Comparison of ENCODE assay signal across 8 cellular contexts in genomic region chr6:43308101-43308989, GRCh38. TPM values are rescaled to one million over a fixed set of nuclear protein-coding genes. Genes with fewer than 3 reads are reported as not detected.
A peak's percentile ranks its signal among the peaks of the same experiment; 100 is the strongest.
DNase-seq lines count a peak whose midpoint lies in the region; ATAC-seq and TF ChIP-seq lines count a peak whose summit lies in the region.

A gene with protein sequence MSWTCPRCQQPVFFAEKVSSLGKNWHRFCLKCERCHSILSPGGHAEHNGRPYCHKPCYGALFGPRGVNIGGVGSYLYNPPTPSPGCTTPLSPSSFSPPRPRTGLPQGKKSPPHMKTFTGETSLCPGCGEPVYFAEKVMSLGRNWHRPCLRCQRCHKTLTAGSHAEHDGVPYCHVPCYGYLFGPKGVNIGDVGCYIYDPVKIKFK (minus strand): TSS chr6:43308826. CDS start chr6:43308792, 34 bp downstream.

- peaks cover 3 to 12% (median 8%) of the 10 kb centered on the region in 4 donors for H3K4me1 Mint-ChIP-seq in CD4-positive, alpha-beta memory T cell
- H3K4me1 Mint-ChIP-seq in activated T-helper 17 cell treated with anti-CD3 and anti-CD28 coated beads, Interleukin-2, amount 50 U/mL, for 72 hours, result no peaks in the 10 kb centered on the region
- H3K4me1 Mint-ChIP-seq in progenitor cell of endocrine pancreas (ENCODE audit: low read depth), result no peaks in the 10 kb centered on the region

- intact Hi-C loops in CD4-positive, alpha-beta memory T cell (cut with micrococcal nuclease), result loop anchor here (1.0 to 2.0 kb wide), 3 partner anchors 26 to 198 kb away; no protein-coding TSS in a partner anchor

- CTCF ChIA-PET in CD4-positive, alpha-beta memory T cell (lab: Charles Lee; ENCODE audit: partially characterized antibody), result interaction anchor here (0.7 to 3.6 kb wide), 20 partner anchors 9 to 196 kb away, joined by 3 to 49 read pairs (median 4); partner anchors contain the start of genes TJAP1 and ZNF318

- peak within 1 kb of the TSS; percentile 42 to 43 for H3K4me3 ChIP-seq in CD4-positive, alpha-beta memory T cell (ENCODE audit: low read length in 2 of 2)

- peaks cover 14% of the 10 kb centered on the region for H3K4me1 ChIP-seq in CD4-positive, alpha-beta memory T cell (ENCODE audit: insufficient read depth, low read length)

- H3K27me3 ChIP-seq in CD4-positive, alpha-beta memory T cell (ENCODE audit: insufficient read depth, low read length), result no peaks in the 10 kb centered on the region

- DNase-seq in CD4-positive, alpha-beta memory T cell, result peak; percentile 42 to 63 (median 46)
- DNase-seq in NCI-H2227 treated with DMSO at 0.1 percent for 48 hours (lab: John Stamatoyannopoulos, UW) (peak; percentile 7), glomerular visceral epithelial cell (ENCODE audit: extremely low spot score) (peak; percentile 37), progenitor cell of endocrine pancreas (ENCODE audit: low spot score, unreplicated experiment) (no peak)

- H3K4me3 Mint-ChIP-seq in CD4-positive, alpha-beta memory T cell, result peak within 1 kb of the TSS; percentile 75 to 89 (median 84)
- H3K4me3 Mint-ChIP-seq in activated T-helper 17 cell treated with anti-CD3 and anti-CD28 coated beads, Interleukin-2, amount 50 U/mL, for 72 hours, result peak within 1 kb of the TSS; percentile 82
- H3K4me3 Mint-ChIP-seq in progenitor cell of endocrine pancreas (ENCODE audit: low read depth), result peak within 1 kb of the TSS; percentile 64

- H3K36me3 Mint-ChIP-seq in CD4-positive, alpha-beta memory T cell, result peaks cover 0 to 4% of the 10 kb centered on the region in 2 donors
- H3K36me3 Mint-ChIP-seq in activated T-helper 17 cell treated with anti-CD3 and anti-CD28 coated beads, Interleukin-2, amount 50 U/mL, for 72 hours (ENCODE audit: low read depth), result no peaks in the 10 kb centered on the region
- H3K36me3 Mint-ChIP-seq in progenitor cell of endocrine pancreas (ENCODE audit: insufficient read depth), result no peaks in the 10 kb centered on the region

- no peaks in the 10 kb centered on the region for H3K9me3 ChIP-seq in CD4-positive, alpha-beta memory T cell (ENCODE audit: control insufficient read depth in 1 of 2, low read length in 2 of 2)

- ATAC-seq in GM21515 (IDR thresholded peaks at IDR 0.05; ENCODE audit: unreplicated experiment), result peak; percentile 52
- peak; percentile 97 for ATAC-seq in activated T-helper 17 cell treated with anti-CD3 and anti-CD28 coated beads, Interleukin-2, amount 50 U/mL, for 72 hours (replicated peaks)
- ATAC-seq in GM19351 (IDR thresholded peaks at IDR 0.05; ENCODE audit: unreplicated experiment), result no peak
- no peak for ATAC-seq in HG03045 (IDR thresholded peaks at IDR 0.05; ENCODE audit: unreplicated experiment)

- no peak within 1 kb of the TSS for H3K27ac ChIP-seq in CD4-positive, alpha-beta memory T cell (ENCODE audit: low read depth, low read length)

- POLR2A ChIA-PET in CD4-positive, alpha-beta memory T cell (lab: Charles Lee; ENCODE audit: partially characterized antibody), result interaction anchor here (0.9 to 2.2 kb wide), 8 partner anchors 8 to 120 kb away, joined by 3 to 12 read pairs (median 5); partner anchors contain the start of genes ABCC10, DNPH1 and ZNF318

- TF ChIP-seq CTCF in progenitor cell of endocrine pancreas (IDR thresholded peaks at IDR 0.05; ENCODE audit: unreplicated experiment), result peak; percentile 37

- no peaks in the 10 kb centered on the region for H3K9me3 Mint-ChIP-seq in CD4-positive, alpha-beta memory T cell
- H3K9me3 Mint-ChIP-seq in activated T-helper 17 cell treated with anti-CD3 and anti-CD28 coated beads, Interleukin-2, amount 50 U/mL, for 72 hours, result no peaks in the 10 kb centered on the region
- H3K9me3 Mint-ChIP-seq in progenitor cell of endocrine pancreas (ENCODE audit: low read depth), result no peaks in the 10 kb centered on the region

- H3K36me3 ChIP-seq in CD4-positive, alpha-beta memory T cell (ENCODE audit: insufficient read depth, low read length), result no peaks in the 10 kb centered on the region

- H3K27ac Mint-ChIP-seq in CD4-positive, alpha-beta memory T cell, result peak within 1 kb of the TSS in 6 of 7 donors; percentile 17 to 88 (median 52)
- H3K27ac Mint-ChIP-seq in activated T-helper 17 cell treated with anti-CD3 and anti-CD28 coated beads, Interleukin-2, amount 50 U/mL, for 72 hours, result peak within 1 kb of the TSS; percentile 33
- H3K27ac Mint-ChIP-seq in progenitor cell of endocrine pancreas, result no peak within 1 kb of the TSS

- H3K27me3 Mint-ChIP-seq in CD4-positive, alpha-beta memory T cell, result no peaks in the 10 kb centered on the region
- no peaks in the 10 kb centered on the region for H3K27me3 Mint-ChIP-seq in activated T-helper 17 cell treated with anti-CD3 and anti-CD28 coated beads, Interleukin-2, amount 50 U/mL, for 72 hours
- peaks cover 13% of the 10 kb centered on the region for H3K27me3 Mint-ChIP-seq in progenitor cell of endocrine pancreas

RNA-seq across cellular contexts. Expression of the gene that starts here (rescaled TPM):
- 1 to 10 TPM; 1.9 to 3.0 TPM for total RNA-seq in CD4-positive, alpha-beta memory T cell
- not detected for polyA plus RNA-seq in CD4-positive, alpha-beta memory T cell
- total RNA-seq in activated T-helper 17 cell treated with anti-CD3 and anti-CD28 coated beads, Interleukin-2, amount 50 U/mL, for 72 hours, result 1 to 10 TPM; 4.2 to 4.6 TPM
- total RNA-seq in progenitor cell of endocrine pancreas, result 2.3 and 2.4 TPM in 2 replicates

Comparison
In these comparisons a context has a peak if more than half of its experiments do, and no peak if none do; other contexts are left out.
1. ATAC-seq: peak in GM21515 (single experiment) and activated T-helper 17 cell treated with anti-CD3 and anti-CD28 coated beads, Interleukin-2, amount 50 U/mL, for 72 hours (single experiment); none in GM19351 (single experiment) and HG03045 (single experiment).
2. Peak in every context shown above with its lines, with median percentiles within 50 percentile points of each other: H3K4me3 Mint-ChIP-seq.